Comparison of ENCODE assay signal across 8 cellular contexts in the genomic region with DNA sequence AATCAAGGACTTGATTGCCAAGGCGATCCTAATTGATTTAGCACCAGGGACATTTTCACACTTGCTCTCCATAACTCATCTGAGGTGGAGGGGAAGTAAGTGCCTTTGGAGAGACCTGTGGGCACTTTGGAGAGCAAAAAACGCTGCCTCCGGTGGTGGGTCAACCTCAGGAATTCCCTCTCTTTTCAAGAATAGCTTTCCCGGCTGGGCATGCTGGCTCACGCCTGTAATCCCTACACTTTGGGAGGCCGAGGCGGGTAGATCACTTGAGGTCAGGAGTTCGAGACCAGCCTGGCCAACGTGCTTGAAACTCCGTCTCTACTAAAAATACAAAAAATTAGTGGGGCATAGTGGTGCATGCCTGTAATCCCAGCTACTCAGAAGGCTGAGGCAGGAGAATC. TPM values are rescaled to one million over a fixed set of nuclear protein-coding genes. Genes with fewer than 3 reads are reported as not detected.
DNase-seq lines count a peak whose midpoint lies in the region; ATAC-seq and TF ChIP-seq lines count a peak whose summit lies in the region.

No MANE protein-coding gene starts in this region.

- in situ Hi-C loops in GM13976 (cut with MboI; ENCODE audit: low sequenced_read_pairs, unreplicated experiment), result no loop called here

- intact Hi-C loops in MCF 10A (cut with micrococcal nuclease), result loop anchor here (1.0 to 10.0 kb wide), 2 partner anchors 34 to 297 kb away; no protein-coding TSS in a partner anchor

- POLR2A ChIA-PET in MCF 10A (lab: Yijun Ruan, JAX), result interaction anchor here (0.9 to 12.1 kb wide), 10 partner anchors 18 to 148 kb away, joined by 3 to 679 read pairs (median 34); partner anchors contain the start of genes MID2, NCBP2L and TSC22D3
- POLR2A ChIA-PET in naive thymus-derived CD8-positive, alpha-beta T cell (lab: Charles Lee), result interaction anchor here (1.0 to 18.2 kb wide), 7 partner anchors 9 to 100 kb away, joined by 3 to 851 read pairs (median 8); partner anchors contain the start of genes NCBP2L and TSC22D3

- H3K36me3 Mint-ChIP-seq in MCF 10A (ENCODE audit: insufficient read depth, unreplicated experiment), result peaks cover 14% of the 10 kb centered on the region
- H3K36me3 Mint-ChIP-seq in naive thymus-derived CD8-positive, alpha-beta T cell, result no peaks in the 10 kb centered on the region

- TF ChIP-seq CTCF in MCF 10A (IDR thresholded peaks at IDR 0.05; ENCODE audit: unreplicated experiment) (no peak), GM13976 (IDR thresholded peaks at IDR 0.05; ENCODE audit: borderline replicate concordance, control extremely low read depth, extremely low read depth, insufficient read depth, missing control alignments) (no peak)

- peak overlapping the region; percentile 96 for H3K27ac Mint-ChIP-seq in MCF 10A (ENCODE audit: low read depth, unreplicated experiment)
- peak overlapping the region; percentile 91 to 100 (median 98) for H3K27ac Mint-ChIP-seq in naive thymus-derived CD8-positive, alpha-beta T cell

- peak overlapping the region; percentile 70 for H3K4me3 Mint-ChIP-seq in MCF 10A (ENCODE audit: unreplicated experiment)
- peak overlapping the region; percentile 54 to 94 (median 84) for H3K4me3 Mint-ChIP-seq in naive thymus-derived CD8-positive, alpha-beta T cell

- BruUV-seq in MCF 10A (replicated peaks; lab: Mats Ljungman, UMichigan), result no TSS peak

- no peaks in the 10 kb centered on the region for H3K36me3 ChIP-seq in BLaER1 treated with 17β-estradiol and CSF1 and Interleukin-3, amounts not matched to agents 10 nM and 100 nM
- H3K36me3 ChIP-seq in Karpas-422 (ENCODE audit: insufficient read depth, low read length), result no peaks in the 10 kb centered on the region

- H3K79me2 ChIP-seq in Karpas-422 (ENCODE audit: low read length), result no peaks in the 10 kb centered on the region

- ATAC-seq in naive thymus-derived CD8-positive, alpha-beta T cell, result no peak
- no peak for ATAC-seq in HG03159 (IDR thresholded peaks at IDR 0.05; ENCODE audit: unreplicated experiment)

- peaks cover 90% of the 10 kb centered on the region for H3K27me3 Mint-ChIP-seq in MCF 10A (ENCODE audit: insufficient read depth, unreplicated experiment)
- H3K27me3 Mint-ChIP-seq in naive thymus-derived CD8-positive, alpha-beta T cell, result peaks cover 0 to 2% (median 0%) of the 10 kb centered on the region in 5 donors

- H2AFZ ChIP-seq in Karpas-422 (ENCODE audit: low read length), result no peak overlapping the region

- H3K27ac ChIP-seq in BLaER1 treated with 17β-estradiol and CSF1 and Interleukin-3, amounts not matched to agents 10 nM and 100 nM, result peak overlapping the region in 7 of 11 experiments; percentile 12 to 88 (median 83); a peak in 12 of 22 replicates
- H3K27ac ChIP-seq in Karpas-422 (ENCODE audit: low read length), result peak overlapping the region; percentile 93

- H3K4me1 Mint-ChIP-seq in MCF 10A (ENCODE audit: insufficient read depth, unreplicated experiment), result peaks cover 30% of the 10 kb centered on the region
- peaks cover 30 to 76% (median 72%) of the 10 kb centered on the region in 4 donors for H3K4me1 Mint-ChIP-seq in naive thymus-derived CD8-positive, alpha-beta T cell

- H3K4me3 ChIP-seq in BLaER1 treated with 17β-estradiol and CSF1 and Interleukin-3, amounts not matched to agents 10 nM and 100 nM, result no peak overlapping the region
- no peak overlapping the region for H3K4me3 ChIP-seq in Karpas-422 (ENCODE audit: low read length)

- peaks cover 65 to 84% (median 72%) of the 10 kb centered on the region in 10 experiments for H3K4me1 ChIP-seq in BLaER1 treated with 17β-estradiol and CSF1 and Interleukin-3, amounts not matched to agents 10 nM and 100 nM
- peaks cover 75% of the 10 kb centered on the region for H3K4me1 ChIP-seq in Karpas-422 (ENCODE audit: low read length)

- peaks cover 84 to 100% (median 96%) of the 10 kb centered on the region in 11 experiments for H3K27me3 ChIP-seq in BLaER1 treated with 17β-estradiol and CSF1 and Interleukin-3, amounts not matched to agents 10 nM and 100 nM
- no peaks in the 10 kb centered on the region for H3K27me3 ChIP-seq in Karpas-422 (ENCODE audit: low read length)

- peaks cover 0 to 27% (median 6%) of the 10 kb centered on the region in 11 experiments; a peak in 9 of 22 replicates for H4K20me1 ChIP-seq in BLaER1 treated with 17β-estradiol and CSF1 and Interleukin-3, amounts not matched to agents 10 nM and 100 nM
- H4K20me1 ChIP-seq in Karpas-422 (ENCODE audit: insufficient read depth, low read depth, low read length), result no peaks in the 10 kb centered on the region

- no peaks in the 10 kb centered on the region for H3K9me3 ChIP-seq in BLaER1 treated with 17β-estradiol and CSF1 and Interleukin-3, amounts not matched to agents 10 nM and 100 nM (replicated peaks in 1 of 11)
- H3K9me3 ChIP-seq in Karpas-422 (ENCODE audit: low read length), result no peaks in the 10 kb centered on the region

- no peak overlapping the region for H3K9ac ChIP-seq in BLaER1 treated with 17β-estradiol and CSF1 and Interleukin-3, amounts not matched to agents 10 nM and 100 nM
- peak overlapping the region; percentile 48; the same call in 1 of the 2 replicates for H3K9ac ChIP-seq in Karpas-422 (ENCODE audit: low read length)

- no peaks in the 10 kb centered on the region for H3K9me3 Mint-ChIP-seq in MCF 10A (ENCODE audit: unreplicated experiment)
- peaks cover 0 to 1% (median 0%) of the 10 kb centered on the region in 9 donors for H3K9me3 Mint-ChIP-seq in naive thymus-derived CD8-positive, alpha-beta T cell

- peak overlapping the region in 10 of 11 experiments; percentile 10 to 86 (median 80); a peak in 16 of 22 replicates for H3K4me2 ChIP-seq in BLaER1 treated with 17β-estradiol and CSF1 and Interleukin-3, amounts not matched to agents 10 nM and 100 nM
- no peak overlapping the region for H3K4me2 ChIP-seq in Karpas-422 (ENCODE audit: low read depth, low read length, poor library complexity, severe bottlenecking)

- DNase-seq in Karpas-422, result no peak
- DNase-seq in MCF 10A (ENCODE audit: unreplicated experiment), result peak; percentile 32
- no peak for DNase-seq in naive thymus-derived CD8-positive, alpha-beta T cell
- DNase-seq in GM13976 (ENCODE audit: low spot score), result no peak
- DNase-seq in NOMO-1 treated with dmso at 0.1 percent for 144 hours (lab: John Stamatoyannopoulos, UW; ENCODE audit: unreplicated experiment), result no peak
- no peak for DNase-seq in NAMALWA (ENCODE audit: low spot score)

- CTCF ChIA-PET in MCF 10A (lab: Yijun Ruan, JAX), result interaction anchor here (1.1 to 9.3 kb wide), 3 partner anchors 19 to 100 kb away, joined by 3 to 157 read pairs (median 74); partner anchors contain the start of gene NCBP2L

- H3K9me2 ChIP-seq in Karpas-422 (replicated peaks; ENCODE audit: insufficient read depth, low read length), result no peaks in the 10 kb centered on the region

RNA-seq across cellular contexts. Expression of gene PRPS1, which starts 49.2 kb away (rescaled TPM):
- total RNA-seq in Karpas-422 (2014; rRNA removed; shearing (Covaris generic); ENCODE audit: low replicate concordance), result 50.7 and 69.7 TPM in 2 replicates
- 27.9 and 29.7 TPM in 2 replicates for total RNA-seq in MCF 10A (2022)
- total RNA-seq in naive thymus-derived CD8-positive, alpha-beta T cell, result 10 to 100 TPM; 62.4 to 66.3 TPM
- 10 to 100 TPM; 53.8 to 61.6 (median 56.7) TPM for polyA plus RNA-seq in naive thymus-derived CD8-positive, alpha-beta T cell
